Comparison of ENCODE assay signal across 9 cellular contexts in the genomic region with DNA sequence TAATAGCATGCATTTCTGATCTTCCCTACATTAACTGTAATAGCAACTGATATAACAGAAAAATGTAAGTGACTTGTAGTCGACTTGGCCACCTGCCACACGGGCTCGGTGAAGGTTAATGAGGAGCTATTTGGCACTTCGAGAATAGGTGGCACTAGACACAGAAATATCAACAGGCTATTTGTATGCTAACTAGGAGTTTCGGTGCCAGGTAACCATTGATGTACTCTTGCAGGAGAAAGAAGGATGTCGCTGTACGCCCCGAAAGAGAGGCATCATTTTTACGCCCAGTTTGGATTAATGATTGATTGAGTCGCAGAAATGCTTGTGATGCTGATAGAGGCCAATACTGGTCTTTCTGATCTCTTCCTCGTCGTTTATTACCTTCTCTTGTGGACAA. TPM values are rescaled to one million over a fixed set of nuclear protein-coding genes. Genes with fewer than 3 reads are reported as not detected.
DNase-seq lines count a peak whose midpoint lies in the region; ATAC-seq, FAIRE-seq and TF ChIP-seq lines count a peak whose summit lies in the region.
"Had no signal": no experiment of that assay in that cellular context is flagged by ENCODE, and none has a peak within 500 bp of the region (broad histone marks: within the 10 kb centered on the region; RNA-seq: fewer than 3 reads in every experiment).

No MANE protein-coding gene starts in this region.

- no peaks in the 10 kb centered on the region for H3K9me3 Mint-ChIP-seq in progenitor cell of endocrine pancreas (ENCODE audit: low read depth)

- TF ChIP-seq CTCF in bronchial epithelial cell (IDR thresholded peaks at IDR 0.05; ENCODE audit: insufficient read depth, low read length, severe bottlenecking), result peak; percentile 1
- TF ChIP-seq CTCF in progenitor cell of endocrine pancreas (IDR thresholded peaks at IDR 0.05; ENCODE audit: unreplicated experiment), result no peak
- no peak for TF ChIP-seq CTCF in ovary (IDR thresholded peaks at IDR 0.05)
- TF ChIP-seq CTCF in ascending aorta (IDR thresholded peaks at IDR 0.05), result no peak

- peaks cover 87% of the 10 kb centered on the region for H3K27me3 Mint-ChIP-seq in progenitor cell of endocrine pancreas

- H3K4me3 ChIP-seq in bronchial epithelial cell (ENCODE audit: low read depth, low read length) (peak overlapping the region; percentile 7), ovary (no peak overlapping the region), ascending aorta (peak overlapping the region in 1 of 2 donors; percentile 13)

- DNase-seq in DMS53 treated with DMSO at 0.1 percent for 48 hours (lab: John Stamatoyannopoulos, UW; ENCODE audit: unreplicated experiment) (peak; percentile 40), NCI-H2196 treated with DMSO at 0.1 percent for 48 hours (lab: John Stamatoyannopoulos, UW; ENCODE audit: unreplicated experiment) (peak; percentile 78), bronchial epithelial cell (ENCODE audit: low read depth) (peak; percentile 17), progenitor cell of endocrine pancreas (ENCODE audit: low spot score, unreplicated experiment) (no peak), ovary (no peak), HuH-7.5 (ENCODE audit: low spot score) (no peak), ascending aorta (ENCODE audit: low spot score in 2 of 2) (no peak)

- 6 to 10% (median 6%) methylated on average over 12 of the region's 12 CpGs for WGBS in ovary, 3 donors

- H3K27ac ChIP-seq in ovary (no peak overlapping the region), ascending aorta (no peak overlapping the region)

- H3K36me3 ChIP-seq in bronchial epithelial cell (ENCODE audit: control insufficient read depth, insufficient read depth, low read length) (no peaks in the 10 kb centered on the region), ovary (no peaks in the 10 kb centered on the region), ascending aorta (no peaks in the 10 kb centered on the region)

- H3K9me3 ChIP-seq in ovary (no peaks in the 10 kb centered on the region), ascending aorta (no peaks in the 10 kb centered on the region)

- no peak for TF ChIP-seq POLR2A in ovary (IDR thresholded peaks at IDR 0.05)

- TF ChIP-seq EP300 in ovary (IDR thresholded peaks at IDR 0.05), result no peak

- no peaks in the 10 kb centered on the region for H3K36me3 Mint-ChIP-seq in progenitor cell of endocrine pancreas (ENCODE audit: insufficient read depth)

- FAIRE-seq in bronchial epithelial cell (lab: Jason Lieb, UNC), result no peak

- peaks cover 27% of the 10 kb centered on the region for H3K4me1 Mint-ChIP-seq in progenitor cell of endocrine pancreas (ENCODE audit: low read depth)

- peak overlapping the region; percentile 86 for H3K27ac Mint-ChIP-seq in progenitor cell of endocrine pancreas

- peak overlapping the region; percentile 69 for H3K4me3 Mint-ChIP-seq in progenitor cell of endocrine pancreas (ENCODE audit: low read depth)

- no peak for ATAC-seq in HG02610 (IDR thresholded peaks at IDR 0.05; ENCODE audit: unreplicated experiment)

- H3K27me3 ChIP-seq in bronchial epithelial cell (ENCODE audit: control insufficient read depth, insufficient read depth, low read length) (peaks cover 4% of the 10 kb centered on the region), ovary (no peaks in the 10 kb centered on the region), ascending aorta (peaks cover 28% of the 10 kb centered on the region)

- intact Hi-C loops in ovary (cut with DNase I) (no loop called here), ascending aorta (cut with DNase I) (no loop called here)

- H3K4me1 ChIP-seq in ovary (ENCODE audit: insufficient read depth), result peaks cover 5% of the 10 kb centered on the region
- peaks cover 7 to 15% of the 10 kb centered on the region in 2 donors for H3K4me1 ChIP-seq in ascending aorta

RNA-seq across cellular contexts. Expression of a gene that starts 0.5 kb away (rescaled TPM):
- total RNA-seq in bronchial epithelial cell (0.38 and 0.53 TPM in 2 replicates), progenitor cell of endocrine pancreas (1.0 and 1.4 TPM in 2 replicates), ovary (under 1 TPM in 1 of 7 donors, not detected in 6; 0.17 TPM), ascending aorta (7.2 TPM)
- under 1 TPM in 1 of 2 donors, not detected in 1; 0.10 TPM for polyA plus RNA-seq in ovary
- total RNA-seq: NCI-H460 had no signal

Comparison
In these comparisons a context has a peak if more than half of its experiments do, and no peak if none do; other contexts are left out.
1. DNase-seq: peak in DMS53 treated with DMSO at 0.1 percent for 48 hours (single experiment), NCI-H2196 treated with DMSO at 0.1 percent for 48 hours (single experiment) and bronchial epithelial cell (single experiment); none in progenitor cell of endocrine pancreas (single experiment), ovary (0 of 5), HuH-7.5 (single experiment) and ascending aorta (0 of 2).